8 cellular contexts compared by ENCODE assay signal in the genomic region with DNA sequence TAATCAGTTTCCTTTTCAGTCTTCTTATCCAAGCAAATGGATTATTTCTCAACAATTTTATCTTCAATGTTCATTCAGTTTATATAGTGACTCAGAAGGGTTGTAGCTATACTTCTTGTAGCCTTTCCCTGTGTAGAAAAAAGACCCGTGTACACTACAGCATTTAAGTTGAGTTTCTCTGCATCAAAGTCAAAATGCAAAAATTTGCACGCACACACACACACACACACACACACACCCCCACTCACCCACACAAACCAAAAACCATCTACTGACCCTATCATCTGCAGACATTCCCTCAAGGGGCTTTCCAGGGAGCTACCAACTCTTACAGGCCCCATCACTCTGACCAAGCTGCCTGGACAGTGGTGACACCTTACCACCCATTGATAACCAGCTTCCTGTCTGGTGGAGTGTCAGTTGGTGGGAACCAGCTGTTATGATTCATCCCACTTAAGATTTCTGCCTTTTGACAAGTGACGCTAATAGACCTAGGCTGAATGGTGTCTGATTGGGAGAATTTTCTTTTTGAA. TPM values are rescaled to one million over a fixed set of nuclear protein-coding genes. Genes with fewer than 3 reads are reported as not detected.
A peak's percentile ranks its signal among the peaks of the same experiment; 100 is the strongest.
DNase-seq lines count a peak whose midpoint lies in the region; ATAC-seq and TF ChIP-seq lines count a peak whose summit lies in the region.

No MANE protein-coding gene starts in this region.

- intact Hi-C loops in posterior vena cava (cut with DNase I) (no loop called here), dorsolateral prefrontal cortex (cut with DNase I) (no loop called here)

- peak; percentile 35 for DNase-seq in NK-92 (lab: John Stamatoyannopoulos, UW; ENCODE audit: unreplicated experiment)
- DNase-seq in kidney tubule cell (ENCODE audit: low spot score), result peak; percentile 53
- no peak for DNase-seq in NCI-H345 (lab: John Stamatoyannopoulos, UW)
- DNase-seq in posterior vena cava (ENCODE audit: low spot score), result no peak
- no peak for DNase-seq in dorsolateral prefrontal cortex
- no peak for DNase-seq in activated CD4-positive, alpha-beta T cell treated with anti-CD3 and anti-CD28 coated beads, Interleukin-2, amount 50 U/mL, for 48 hours

- ATAC-seq in GM18517 (IDR thresholded peaks at IDR 0.05; ENCODE audit: unreplicated experiment), result peak; percentile 96
- ATAC-seq in HG02588 (IDR thresholded peaks at IDR 0.05; ENCODE audit: unreplicated experiment), result peak; percentile 97

- TF ChIP-seq CTCF in dorsolateral prefrontal cortex (IDR thresholded peaks at IDR 0.05 in 54 of 56, conservative IDR thresholded peaks at IDR 0.05 in 2 of 56; ENCODE audit: low read depth in 1 of 56, partially characterized antibody in 56 of 56), result no peak

- H3K27me3 ChIP-seq in dorsolateral prefrontal cortex, result no peaks in the 10 kb centered on the region

- no peak overlapping the region for H3K4me3 ChIP-seq in dorsolateral prefrontal cortex

- no peak overlapping the region for H3K27ac ChIP-seq in dorsolateral prefrontal cortex

RNA-seq across cellular contexts. Expression of gene ELL2, which starts 12.2 kb away (rescaled TPM):
- 100 to 1,000 TPM in 1 of 2 donors, 10 to 100 TPM in 1; 69.8 to 135 TPM for total RNA-seq in posterior vena cava
- 100 to 1,000 TPM in 33 of 120 experiments, 10 to 100 TPM in 87; 53.4 to 211 (median 88.7) TPM for total RNA-seq in dorsolateral prefrontal cortex

Comparison
In these comparisons a context has a peak if more than half of its experiments do, and no peak if none do; other contexts are left out.
1. DNase-seq: peak in NK-92 (single experiment) and kidney tubule cell (single experiment); none in NCI-H345 (single experiment), posterior vena cava (single experiment), dorsolateral prefrontal cortex (0 of 10) and activated CD4-positive, alpha-beta T cell treated with anti-CD3 and anti-CD28 coated beads, Interleukin-2, amount 50 U/mL, for 48 hours (0 of 2).